Comparison of ENCODE assay signal across 16 cellular contexts in genomic region chr11:63854696-63855095, GRCh38. TPM values are rescaled to one million over a fixed set of nuclear protein-coding genes. Genes with fewer than 3 reads are reported as not detected.
DNase-seq lines count a peak whose midpoint lies in the region; ATAC-seq and TF ChIP-seq lines count a peak whose summit lies in the region.
"Had no signal": no experiment of that assay in that cellular context is flagged by ENCODE, and none has a peak within 500 bp of the region (broad histone marks: within the 10 kb centered on the region; RNA-seq: fewer than 3 reads in every experiment).

No MANE protein-coding gene starts in this region.

- no peak overlapping the region for H3K27ac ChIP-seq in upper lobe of left lung
- H3K27ac ChIP-seq: BLaER1 treated with 17β-estradiol and CSF1 and Interleukin-3, amounts not matched to agents 10 nM and 100 nM; PC-9 had no signal

- no peak overlapping the region for H3K4me3 Mint-ChIP-seq in activated T-cell treated with anti-CD3 and anti-CD28 coated beads, Interleukin-2, amount 50 U/mL, for 24 hours
- H3K4me3 Mint-ChIP-seq in activated T-cell treated with anti-CD3 and anti-CD28 coated beads, Interleukin-2, amount 50 U/mL, for 4 hours = no peak overlapping the region
- no peak overlapping the region for H3K4me3 Mint-ChIP-seq in T-cell
- no peak overlapping the region for H3K4me3 Mint-ChIP-seq in stimulated activated effector memory CD8-positive, alpha-beta T cell treated with anti-CD3 and anti-CD28 coated beads, Interleukin-12 subunit alpha, Interleukin-12 subunit beta, amount 100 ng/mL, for 72 hours

- CTCF ChIA-PET in T-cell (lab: Charles Lee) = interaction anchor here (0.6 kb wide), 2 partner anchors 18 to 96 kb away, joined by 3 to 6 read pairs; no protein-coding TSS in a partner anchor

- no peak for TF ChIP-seq EP300 in upper lobe of left lung (IDR thresholded peaks at IDR 0.05)

- no peak overlapping the region for H3K4me3 ChIP-seq in upper lobe of left lung
- H3K4me3 ChIP-seq: BLaER1 treated with 17β-estradiol and CSF1 and Interleukin-3, amounts not matched to agents 10 nM and 100 nM; PC-9 had no signal

- POLR2A ChIA-PET in T-cell (lab: Charles Lee) = no interaction called here

- WGBS in upper lobe of left lung, 2 donors = 91 to 98% methylated on average over 4 of the region's 4 CpGs

- no peaks in the 10 kb centered on the region for H3K27me3 ChIP-seq in upper lobe of left lung
- H3K27me3 ChIP-seq: BLaER1 treated with 17β-estradiol and CSF1 and Interleukin-3, amounts not matched to agents 10 nM and 100 nM had no signal

- H3K27me3 Mint-ChIP-seq in activated T-cell treated with anti-CD3 and anti-CD28 coated beads, Interleukin-2, amount 50 U/mL, for 24 hours = no peaks in the 10 kb centered on the region
- H3K27me3 Mint-ChIP-seq in activated T-cell treated with anti-CD3 and anti-CD28 coated beads, Interleukin-2, amount 50 U/mL, for 4 hours (ENCODE audit: low read depth) = no peaks in the 10 kb centered on the region
- H3K27me3 Mint-ChIP-seq in T-cell = no peaks in the 10 kb centered on the region

- H3K36me3 Mint-ChIP-seq in activated T-cell treated with anti-CD3 and anti-CD28 coated beads, Interleukin-2, amount 50 U/mL, for 24 hours (ENCODE audit: low read depth) = peaks cover 56% of the 10 kb centered on the region
- peaks cover 4% of the 10 kb centered on the region for H3K36me3 Mint-ChIP-seq in activated T-cell treated with anti-CD3 and anti-CD28 coated beads, Interleukin-2, amount 50 U/mL, for 4 hours (ENCODE audit: insufficient read depth)
- peaks cover 19% of the 10 kb centered on the region for H3K36me3 Mint-ChIP-seq in T-cell
- peaks cover 60% of the 10 kb centered on the region for H3K36me3 Mint-ChIP-seq in stimulated activated effector memory CD8-positive, alpha-beta T cell treated with anti-CD3 and anti-CD28 coated beads, Interleukin-12 subunit alpha, Interleukin-12 subunit beta, amount 100 ng/mL, for 72 hours

- peaks cover 39 to 51% (median 48%) of the 10 kb centered on the region in 4 donors for H3K4me1 ChIP-seq in upper lobe of left lung

- TF ChIP-seq POLR2A in upper lobe of left lung (IDR thresholded peaks at IDR 0.05) = no peak

- no peaks in the 10 kb centered on the region for H3K9me3 Mint-ChIP-seq in activated T-cell treated with anti-CD3 and anti-CD28 coated beads, Interleukin-2, amount 50 U/mL, for 24 hours
- H3K9me3 Mint-ChIP-seq in activated T-cell treated with anti-CD3 and anti-CD28 coated beads, Interleukin-2, amount 50 U/mL, for 4 hours = no peaks in the 10 kb centered on the region
- no peaks in the 10 kb centered on the region for H3K9me3 Mint-ChIP-seq in T-cell
- no peaks in the 10 kb centered on the region for H3K9me3 Mint-ChIP-seq in stimulated activated effector memory CD8-positive, alpha-beta T cell treated with anti-CD3 and anti-CD28 coated beads, Interleukin-12 subunit alpha, Interleukin-12 subunit beta, amount 100 ng/mL, for 72 hours

- DNase-seq in activated T-cell treated with anti-CD3 and anti-CD28 coated beads, Interleukin-2, amount 50 U/mL, for 24 hours = no peak
- DNase-seq in activated T-cell treated with anti-CD3 and anti-CD28 coated beads, Interleukin-2, amount 50 U/mL, for 4 hours = no peak
- DNase-seq in T-cell = no peak
- peak; percentile 21 for DNase-seq in fibroblast of gingiva (ENCODE audit: low read depth)
- DNase-seq in stimulated activated effector memory CD8-positive, alpha-beta T cell treated with anti-CD3 and anti-CD28 coated beads, Interleukin-12 subunit alpha, Interleukin-12 subunit beta, amount 100 ng/mL, for 72 hours (ENCODE audit: low spot score in 2 of 2) = no peak
- DNase-seq in upper lobe of left lung = no peak
- no peak for DNase-seq in NCI-H345 (lab: John Stamatoyannopoulos, UW)
- no peak for DNase-seq in NK-92 (lab: John Stamatoyannopoulos, UW; ENCODE audit: unreplicated experiment)
- DNase-seq: DMS79, NCI-H1436 treated with DMSO at 0.1 percent for 48 hours, NCI-H2029 treated with DMSO at 0.1 percent for 48 hours, NCI-H2171 treated with DMSO at 0.1 percent for 48 hours, NCI-H510A treated with DMSO at 0.1 percent for 48 hours, NCI-H82, PC-9 had no signal

- no peak for TF ChIP-seq CTCF in upper lobe of left lung (IDR thresholded peaks at IDR 0.05)

- H3K9me3 ChIP-seq in upper lobe of left lung = no peaks in the 10 kb centered on the region
- H3K9me3 ChIP-seq: BLaER1 treated with 17β-estradiol and CSF1 and Interleukin-3, amounts not matched to agents 10 nM and 100 nM had no signal

- ATAC-seq in activated T-cell treated with anti-CD3 and anti-CD28 coated beads, Interleukin-2, amount 50 U/mL, for 4 hours = no peak
- ATAC-seq in T-cell (replicated peaks in 1 of 4) (no peak), upper lobe of left lung (ENCODE audit: low FRiP score in 2 of 2) (no peak)
- ATAC-seq in stimulated activated effector memory CD8-positive, alpha-beta T cell treated with anti-CD3 and anti-CD28 coated beads, Interleukin-12 subunit alpha, Interleukin-12 subunit beta, amount 100 ng/mL, for 72 hours = no peak

- peaks cover 61% of the 10 kb centered on the region for H3K4me1 Mint-ChIP-seq in activated T-cell treated with anti-CD3 and anti-CD28 coated beads, Interleukin-2, amount 50 U/mL, for 24 hours (ENCODE audit: low read depth)
- peaks cover 64% of the 10 kb centered on the region for H3K4me1 Mint-ChIP-seq in activated T-cell treated with anti-CD3 and anti-CD28 coated beads, Interleukin-2, amount 50 U/mL, for 4 hours (ENCODE audit: low read depth)
- H3K4me1 Mint-ChIP-seq in T-cell = peaks cover 66 to 75% (median 67%) of the 10 kb centered on the region in 3 donors
- peaks cover 32% of the 10 kb centered on the region for H3K4me1 Mint-ChIP-seq in stimulated activated effector memory CD8-positive, alpha-beta T cell treated with anti-CD3 and anti-CD28 coated beads, Interleukin-12 subunit alpha, Interleukin-12 subunit beta, amount 100 ng/mL, for 72 hours

- H3K36me3 ChIP-seq in upper lobe of left lung = peaks cover 0 to 6% (median 1%) of the 10 kb centered on the region in 4 donors

- H3K27ac Mint-ChIP-seq in activated T-cell treated with anti-CD3 and anti-CD28 coated beads, Interleukin-2, amount 50 U/mL, for 24 hours = peak overlapping the region; percentile 76
- peak overlapping the region; percentile 78 to 79 for H3K27ac Mint-ChIP-seq in T-cell
- peak overlapping the region; percentile 10 for H3K27ac Mint-ChIP-seq in stimulated activated effector memory CD8-positive, alpha-beta T cell treated with anti-CD3 and anti-CD28 coated beads, Interleukin-12 subunit alpha, Interleukin-12 subunit beta, amount 100 ng/mL, for 72 hours

RNA-seq across cellular contexts. Expression of gene MARK2, which starts 15.8 kb away (rescaled TPM):
- total RNA-seq in activated T-cell treated with anti-CD3 and anti-CD28 coated beads, Interleukin-2, amount 50 U/mL, for 4 hours = 10 to 100 TPM; 32.6 to 33.6 (median 33.4) TPM
- 10 to 100 TPM; 57.4 to 67.2 (median 64.0) TPM for total RNA-seq in T-cell
- total RNA-seq in upper lobe of left lung = 10 to 100 TPM; 41.7 to 67.1 (median 50.7) TPM

RNA-seq across cellular contexts. Expression of gene SPINDOC, which starts 41.4 kb away (rescaled TPM):
- total RNA-seq in activated T-cell treated with anti-CD3 and anti-CD28 coated beads, Interleukin-2, amount 50 U/mL, for 4 hours = 10 to 100 TPM; 24.0 to 28.9 (median 24.5) TPM
- total RNA-seq in T-cell = 10 to 100 TPM in 3 of 5 donors, 1 to 10 TPM in 2; 8.1 to 16.1 (median 15.3) TPM
- 10 to 100 TPM in 5 of 6 donors, 1 to 10 TPM in 1; 9.0 to 22.5 (median 16.3) TPM for total RNA-seq in upper lobe of left lung

Comparison
In these comparisons a context has a peak if more than half of its experiments do, and no peak if none do; other contexts are left out.
1. H3K27ac Mint-ChIP-seq: peak in every context shown above with its lines; median percentile 78 in T-cell; 76 in activated T-cell treated with anti-CD3 and anti-CD28 coated beads, Interleukin-2, amount 50 U/mL, for 24 hours; 10 in stimulated activated effector memory CD8-positive, alpha-beta T cell treated with anti-CD3 and anti-CD28 coated beads, Interleukin-12 subunit alpha, Interleukin-12 subunit beta, amount 100 ng/mL, for 72 hours.